In genomic region chr1:25641931-25642611, GRCh38 we compare ENCODE assay signal across 8 cellular contexts. TPM values are rescaled to one million over a fixed set of nuclear protein-coding genes. Genes with fewer than 3 reads are reported as not detected.
A peak's percentile ranks its signal among the peaks of the same experiment; 100 is the strongest.
DNase-seq lines count a peak whose midpoint lies in the region; ATAC-seq and TF ChIP-seq lines count a peak whose summit lies in the region.

No MANE protein-coding gene starts in this region.

- no peak overlapping the region for H3K56ac ChIP-seq in mesendoderm (ENCODE audit: low read length)

- no TSS peak for BruUV-seq in MCF 10A (replicated peaks; lab: Mats Ljungman, UMichigan)

- H3K4me2 ChIP-seq in mesendoderm (ENCODE audit: low read length), result no peak overlapping the region

- peaks cover 13% of the 10 kb centered on the region for H3K36me3 Mint-ChIP-seq in MCF 10A (ENCODE audit: insufficient read depth, unreplicated experiment)

- H3K27me3 ChIP-seq in mesendoderm (ENCODE audit: insufficient read depth, low read length, poor library complexity) (no peaks in the 10 kb centered on the region), SJCRH30 (no peaks in the 10 kb centered on the region)

- H2BK5ac ChIP-seq in mesendoderm (ENCODE audit: low read length), result no peak overlapping the region

- no peaks in the 10 kb centered on the region for H3K4me1 Mint-ChIP-seq in MCF 10A (ENCODE audit: insufficient read depth, unreplicated experiment)

- H3K27ac ChIP-seq in mesendoderm (ENCODE audit: low read depth, low read length), result peak overlapping the region; percentile 39
- no peak overlapping the region for H3K27ac ChIP-seq in SJCRH30

- peaks cover 18% of the 10 kb centered on the region for H3K4me1 ChIP-seq in mesendoderm (ENCODE audit: control insufficient read depth, low read depth, low read length)
- H3K4me1 ChIP-seq in SJCRH30, result peaks cover 5% of the 10 kb centered on the region; the same call in 1 of the 2 replicates

- H3K27me3 Mint-ChIP-seq in MCF 10A (ENCODE audit: insufficient read depth, unreplicated experiment), result peaks cover 88% of the 10 kb centered on the region

- H3K27ac Mint-ChIP-seq in MCF 10A (ENCODE audit: low read depth, unreplicated experiment), result no peak overlapping the region

- H3K9ac ChIP-seq in mesendoderm (ENCODE audit: low read length), result no peak overlapping the region

- no peak overlapping the region for H4K5ac ChIP-seq in mesendoderm (ENCODE audit: low read length)

- H3K18ac ChIP-seq in mesendoderm (ENCODE audit: low read length), result peak overlapping the region; percentile 31

- H2BK15ac ChIP-seq in mesendoderm (replicated peaks; ENCODE audit: low read depth), result no peak overlapping the region

- POLR2A ChIA-PET in MCF 10A (lab: Yijun Ruan, JAX), result no interaction called here

- H3K79me1 ChIP-seq in mesendoderm (ENCODE audit: low read length), result peaks cover 2% of the 10 kb centered on the region

- CTCF ChIA-PET in MCF 10A (lab: Yijun Ruan, JAX), result interaction anchor here (0.7 kb wide), 1 partner anchor 13 kb away, joined by 3 read pairs; no protein-coding TSS in a partner anchor

- no peak overlapping the region for H3K4me3 Mint-ChIP-seq in MCF 10A (ENCODE audit: unreplicated experiment)

- intact Hi-C loops in MCF 10A (cut with micrococcal nuclease), result no loop called here

- ATAC-seq in HG03097 (IDR thresholded peaks at IDR 0.05; ENCODE audit: low FRiP score, unreplicated experiment) (peak; percentile 26), GM21619 (IDR thresholded peaks at IDR 0.05; ENCODE audit: unreplicated experiment) (no peak), GM21786 (IDR thresholded peaks at IDR 0.05; ENCODE audit: unreplicated experiment) (no peak)

- TF ChIP-seq CTCF in MCF 10A (IDR thresholded peaks at IDR 0.05; ENCODE audit: unreplicated experiment), result no peak

- no peak overlapping the region for H2AK5ac ChIP-seq in mesendoderm (ENCODE audit: low read length)

- H3K9me3 ChIP-seq in SJCRH30 (replicated peaks), result peaks cover 10% of the 10 kb centered on the region

- H3K9me3 Mint-ChIP-seq in MCF 10A (ENCODE audit: unreplicated experiment), result peaks cover 18% of the 10 kb centered on the region

- no CpG with 5 or more reads among the region's 8 CpGs for WGBS in mesendoderm (ENCODE audit: extremely low coverage, insufficient coverage, low lambda C conversion rate)

- H2BK120ac ChIP-seq in mesendoderm (ENCODE audit: low read depth, low read length), result no peak overlapping the region

- H3K36me3 ChIP-seq in mesendoderm (ENCODE audit: control insufficient read depth, insufficient read depth, low read length) (no peaks in the 10 kb centered on the region), SJCRH30 (peaks cover 23% of the 10 kb centered on the region; the same call in 1 of the 2 replicates)

- no peaks in the 10 kb centered on the region for H3K79me2 ChIP-seq in mesendoderm (ENCODE audit: control insufficient read depth, insufficient read depth, low read length)

- H3K4ac ChIP-seq in mesendoderm (ENCODE audit: low read depth, low read length), result no peak overlapping the region

- no peak overlapping the region for H4K8ac ChIP-seq in mesendoderm (ENCODE audit: low read depth, low read length)

- peak; percentile 40 for DNase-seq in AG08396 (ENCODE audit: low spot score)
- DNase-seq in MCF 10A (ENCODE audit: unreplicated experiment), result peak; percentile 15
- DNase-seq in mesendoderm, result peak; percentile 92
- DNase-seq in SJCRH30, result no peak
- DNase-seq in globus pallidus (ENCODE audit: low spot score), result no peak

- no peak overlapping the region for H3K4me3 ChIP-seq in mesendoderm (ENCODE audit: low read length)
- no peak overlapping the region for H3K4me3 ChIP-seq in SJCRH30

- no peak overlapping the region for H3K23ac ChIP-seq in mesendoderm (ENCODE audit: low read length)

RNA-seq across cellular contexts. Expression of gene MAN1C1, which starts 25.5 kb away (rescaled TPM):
- not detected in 2 replicates for total RNA-seq in MCF 10A (2022)
- 7.7 TPM for polyA plus RNA-seq in mesendoderm (2013, experiment 1 of 2)
- 7.4 TPM for polyA plus RNA-seq in mesendoderm (2013, experiment 2 of 2)
- 73.9 and 74.6 TPM in 2 replicates for total RNA-seq in SJCRH30 (2014; rRNA removed; shearing (Covaris generic))

Comparison
In these comparisons a context has a peak if more than half of its experiments do, and no peak if none do; other contexts are left out.
1. DNase-seq: peak in AG08396 (single experiment), MCF 10A (single experiment) and mesendoderm (single experiment); none in SJCRH30 (0 of 2) and globus pallidus (single experiment).
2. RNA of gene MAN1C1, which starts 25.5 kb away (total RNA-seq): 73.9 to 74.6 TPM in SJCRH30; not detected in MCF 10A; every median in the first group is over 10 times any median in the second.